Comparison of ENCODE assay signal across 9 cellular contexts in genomic region chr17:81033535-81034167, GRCh38. TPM values are rescaled to one million over a fixed set of nuclear protein-coding genes. Genes with fewer than 3 reads are reported as not detected.
DNase-seq lines count a peak whose midpoint lies in the region; ATAC-seq and TF ChIP-seq lines count a peak whose summit lies in the region.
"Had no signal": no experiment of that assay in that cellular context is flagged by ENCODE, and none has a peak within 500 bp of the region (broad histone marks: within the 10 kb centered on the region; RNA-seq: fewer than 3 reads in every experiment).

No MANE protein-coding gene starts in this region.

- H3K9ac ChIP-seq in DND-41 (ENCODE audit: low read depth, low read length) (peak overlapping the region; percentile 70), trophoblast cell (ENCODE audit: low read length) (no peak overlapping the region)

- peak overlapping the region; percentile 40 for H4K12ac ChIP-seq in trophoblast cell (ENCODE audit: low read depth, low read length)

- no peak for ATAC-seq in DND-41 (ENCODE audit: insufficient read depth, low read depth)
- ATAC-seq in HG03521 (IDR thresholded peaks at IDR 0.05; ENCODE audit: unreplicated experiment): no peak
- no peak for ATAC-seq in activated CD4-positive, CD25-positive, alpha-beta regulatory T cell treated with anti-CD3 and anti-CD28 coated beads, Interleukin-2, amount 50 U/mL, for 24 hours

- H3K27ac ChIP-seq in DND-41 (ENCODE audit: low read length) (peak overlapping the region; percentile 54; the same call in 1 of the 2 replicates), Peyer's patch (peak overlapping the region in 1 of 4 donors; percentile 63), esophagus squamous epithelium (peak overlapping the region in 3 of 4 donors; percentile 1 to 92 (median 2)), trophoblast cell (ENCODE audit: low read depth, low read length) (no peak overlapping the region)
- H3K27ac ChIP-seq: epithelial cell of prostate had no signal

- H3K4me2 ChIP-seq in DND-41 (ENCODE audit: insufficient read depth, low read length): peak overlapping the region; percentile 96
- H3K4me2 ChIP-seq in trophoblast cell (ENCODE audit: low read length): peak overlapping the region; percentile 88

- TF ChIP-seq CTCF in DND-41 (IDR thresholded peaks at IDR 0.05; ENCODE audit: borderline replicate concordance, extremely low read depth, low read length, poor library complexity, severe bottlenecking) (no peak), Peyer's patch (IDR thresholded peaks at IDR 0.05) (no peak), esophagus squamous epithelium (IDR thresholded peaks at IDR 0.05) (no peak), GM20000 (IDR thresholded peaks at IDR 0.05; ENCODE audit: extremely low read depth, missing control alignments) (no peak)

- H2BK5ac ChIP-seq in trophoblast cell (ENCODE audit: low read depth, low read length, poor library complexity): no peak overlapping the region

- no peak for DNase-seq in DND-41
- no peak for DNase-seq in Peyer's patch
- no peak for DNase-seq in esophagus squamous epithelium (lab: John Stamatoyannopoulos, UW)
- DNase-seq in trophoblast cell: no peak
- no peak for DNase-seq in NCI-H2107 treated with DMSO at 0.1 percent for 48 hours (lab: John Stamatoyannopoulos, UW; ENCODE audit: unreplicated experiment)
- no peak for DNase-seq in GM20000 (ENCODE audit: low spot score)

- H3K79me1 ChIP-seq in trophoblast cell (ENCODE audit: low read length): peaks cover 19% of the 10 kb centered on the region

- H2BK12ac ChIP-seq in trophoblast cell (ENCODE audit: low read length): no peak overlapping the region

- intact Hi-C loops in esophagus squamous epithelium (cut with DNase I): no loop called here

- H3K9me3 ChIP-seq in DND-41 (ENCODE audit: insufficient read depth, low read length, severe bottlenecking) (no peaks in the 10 kb centered on the region), Peyer's patch (no peaks in the 10 kb centered on the region), esophagus squamous epithelium (no peaks in the 10 kb centered on the region), trophoblast cell (ENCODE audit: insufficient read depth, low read depth, low read length) (no peaks in the 10 kb centered on the region)

- no peaks in the 10 kb centered on the region for H3K36me3 ChIP-seq in DND-41 (ENCODE audit: insufficient read depth, low read length)
- H3K36me3 ChIP-seq in Peyer's patch: no peaks in the 10 kb centered on the region
- H3K36me3 ChIP-seq in esophagus squamous epithelium: peaks cover 0 to 13% (median 0%) of the 10 kb centered on the region in 3 donors
- H3K36me3 ChIP-seq in trophoblast cell (ENCODE audit: control insufficient read depth in 1 of 2, insufficient read depth in 2 of 2, low read length in 2 of 2): peaks cover 2 to 5% of the 10 kb centered on the region in 2 experiments

- H3K4me1 ChIP-seq in DND-41 (ENCODE audit: insufficient read depth, low read length) (peaks cover 23% of the 10 kb centered on the region), Peyer's patch (peaks cover 0 to 40% (median 8%) of the 10 kb centered on the region in 4 donors), esophagus squamous epithelium (peaks cover 28 to 67% (median 34%) of the 10 kb centered on the region in 3 donors), trophoblast cell (ENCODE audit: control insufficient read depth in 1 of 2, insufficient read depth in 2 of 2, low read length in 2 of 2) (peaks cover 31 to 32% of the 10 kb centered on the region in 2 experiments)

- 15 to 24% methylated on average over 22 of the region's 22 CpGs for WGBS in esophagus squamous epithelium, 2 donors
- WGBS in trophoblast cell (ENCODE audit: extremely low coverage, insufficient coverage, insufficient read length): no CpG with 5 or more reads among the region's 22 CpGs

- no peak for TF ChIP-seq POLR2A in Peyer's patch (IDR thresholded peaks at IDR 0.05)
- TF ChIP-seq POLR2A in esophagus squamous epithelium (IDR thresholded peaks at IDR 0.05): no peak

- H2AFZ ChIP-seq in DND-41 (ENCODE audit: low read depth, low read length): peak overlapping the region; percentile 78
- H2AFZ ChIP-seq in trophoblast cell (ENCODE audit: insufficient read depth, low read length, poor library complexity): no peak overlapping the region

- no peak overlapping the region for H3K14ac ChIP-seq in trophoblast cell (ENCODE audit: low read length)

- H4K91ac ChIP-seq in trophoblast cell (ENCODE audit: low read depth, low read length): no peak overlapping the region

- peaks cover 3% of the 10 kb centered on the region; the same call in 1 of the 2 replicates for H4K20me1 ChIP-seq in DND-41 (ENCODE audit: insufficient read depth, low read length)

- H3K27me3 ChIP-seq in DND-41 (ENCODE audit: insufficient read depth, low read length, poor library complexity) (peaks cover 2% of the 10 kb centered on the region), Peyer's patch (no peaks in the 10 kb centered on the region), esophagus squamous epithelium (peaks cover 0 to 6% (median under 1%) of the 10 kb centered on the region in 4 donors), trophoblast cell (ENCODE audit: insufficient read depth, low read length) (no peaks in the 10 kb centered on the region)

- no peaks in the 10 kb centered on the region for H3K79me2 ChIP-seq in DND-41 (ENCODE audit: insufficient read depth, low read length)
- peaks cover 20% of the 10 kb centered on the region for H3K79me2 ChIP-seq in trophoblast cell (ENCODE audit: control insufficient read depth, insufficient read depth, low read length, poor library complexity)

- no peak overlapping the region for H2AK5ac ChIP-seq in trophoblast cell (ENCODE audit: low read length)

- no peak overlapping the region for H3K4ac ChIP-seq in trophoblast cell (ENCODE audit: low read depth, low read length)

- H3K23ac ChIP-seq in trophoblast cell (ENCODE audit: low read length): no peak overlapping the region

- H2BK120ac ChIP-seq in trophoblast cell (ENCODE audit: insufficient read depth, low read length, poor library complexity): no peak overlapping the region

- H3K18ac ChIP-seq in trophoblast cell (ENCODE audit: low read length): no peak overlapping the region

- H3K4me3 ChIP-seq in DND-41 (ENCODE audit: low read depth in 1 of 2, low read length in 2 of 2) (peak overlapping the region; percentile 41 to 71; a peak in 3 of 4 replicates), Peyer's patch (peak overlapping the region; percentile 67 to 88 (median 68)), esophagus squamous epithelium (peak overlapping the region; percentile 55 to 89 (median 79)), trophoblast cell (ENCODE audit: low read depth, low read length) (peak overlapping the region; percentile 71)

- H4K8ac ChIP-seq in trophoblast cell (ENCODE audit: low read depth, low read length): peak overlapping the region; percentile 34

RNA-seq across cellular contexts. Expression of gene BAIAP2, which starts 1.3 kb away (rescaled TPM):
- total RNA-seq in Peyer's patch (10 to 100 TPM; 10.2 to 61.9 (median 17.6) TPM), esophagus squamous epithelium (100 to 1,000 TPM in 3 of 4 donors, 10 to 100 TPM in 1; 87.8 to 175 (median 105) TPM)
- polyA plus RNA-seq in trophoblast cell (2013): 81.6 and 88.1 TPM in 2 replicates

RNA-seq across cellular contexts. Expression of gene CHMP6, which starts 42.0 kb away (rescaled TPM):
- total RNA-seq in Peyer's patch: 10 to 100 TPM; 29.9 to 57.8 (median 37.1) TPM
- total RNA-seq in esophagus squamous epithelium: 10 to 100 TPM; 16.7 to 23.8 (median 22.1) TPM
- 10.3 and 10.7 TPM in 2 replicates for polyA plus RNA-seq in trophoblast cell (2013)
